ENCODE assay signal across 1 cellular context in genomic region chr9:94867281-94867841, GRCh38.
TF ChIP-seq lines count a peak whose summit lies in the region.

No MANE protein-coding gene starts in this region.

TF ChIP-seq in HepG2, 621 proteins besides CTCF, POLR2A, EP300 and RAD21 (continued from another document and continues in another):
- TF ChIP-seq RNF219 (CRISPR knock-in tag; IDR thresholded peaks at IDR 0.05): no peak
- no peak for TF ChIP-seq NFE2L1 (CRISPR knock-in tag; IDR thresholded peaks at IDR 0.05; ENCODE audit: borderline replicate concordance)
- TF ChIP-seq HNRNPL (IDR thresholded peaks at IDR 0.05; ENCODE audit: low read depth, low read length): no peak
- no peak for TF ChIP-seq ZNF256 (CRISPR knock-in tag; conservative IDR thresholded peaks at IDR 0.05)
- TF ChIP-seq CSRNP2 (CRISPR knock-in tag; conservative IDR thresholded peaks at IDR 0.05; ENCODE audit: low read depth): no peak
- peak; percentile 50; the same call in 1 of the 2 replicates for TF ChIP-seq MAFF (IDR thresholded peaks at IDR 0.05; ENCODE audit: low read depth, low read length)
- TF ChIP-seq ZBTB42 (CRISPR knock-in tag; IDR thresholded peaks at IDR 0.05): no peak
- peak; percentile 76 for TF ChIP-seq NR2C2 (CRISPR knock-in tag; IDR thresholded peaks at IDR 0.05; ENCODE audit: borderline replicate concordance)
- TF ChIP-seq ZNF773 (CRISPR knock-in tag; IDR thresholded peaks at IDR 0.05; ENCODE audit: borderline replicate concordance): no peak
- TF ChIP-seq ZNF3 (CRISPR knock-in tag; IDR thresholded peaks at IDR 0.05): no peak
- no peak for TF ChIP-seq ARNTL (CRISPR knock-in tag; IDR thresholded peaks at IDR 0.05)
- TF ChIP-seq ZNF629 (CRISPR knock-in tag; conservative IDR thresholded peaks at IDR 0.05): no peak
- TF ChIP-seq SOX5 (CRISPR knock-in tag; IDR thresholded peaks at IDR 0.05; ENCODE audit: borderline replicate concordance): peak; percentile 64; the same call in 1 of the 2 replicates
- TF ChIP-seq ZNF772 (CRISPR knock-in tag; IDR thresholded peaks at IDR 0.05): peak; percentile 64; the same call in 1 of the 2 replicates
- no peak for TF ChIP-seq MATR3 (CRISPR knock-in tag; IDR thresholded peaks at IDR 0.05)
- TF ChIP-seq THAP9 (CRISPR knock-in tag; IDR thresholded peaks at IDR 0.05; ENCODE audit: borderline replicate concordance): no peak
- no peak for TF ChIP-seq STAT5B (CRISPR knock-in tag; IDR thresholded peaks at IDR 0.05)
- TF ChIP-seq TP53 (CRISPR knock-in tag; conservative IDR thresholded peaks at IDR 0.05): no peak
- TF ChIP-seq SIX4 (CRISPR knock-in tag; IDR thresholded peaks at IDR 0.05): peak; percentile 73; the same call in 1 of the 2 replicates
- no peak for TF ChIP-seq SAFB2 (CRISPR knock-in tag; IDR thresholded peaks at IDR 0.05; ENCODE audit: borderline replicate concordance, low read depth)
- no peak for TF ChIP-seq ZFAT (CRISPR knock-in tag; conservative IDR thresholded peaks at IDR 0.05)
- TF ChIP-seq HIC2 (CRISPR knock-in tag; IDR thresholded peaks at IDR 0.05; ENCODE audit: low read depth): no peak
- TF ChIP-seq DR1 (CRISPR knock-in tag; IDR thresholded peaks at IDR 0.05): no peak
- TF ChIP-seq ZNF724P (CRISPR knock-in tag; IDR thresholded peaks at IDR 0.05; ENCODE audit: borderline replicate concordance): no peak
- no peak for TF ChIP-seq GABPB1 (CRISPR knock-in tag; IDR thresholded peaks at IDR 0.05)
- peak; percentile 35 for TF ChIP-seq CBX1 (IDR thresholded peaks at IDR 0.05; ENCODE audit: low read depth)
- no peak for TF ChIP-seq SRSF1 (optimal IDR thresholded peaks at IDR 0.05; ENCODE audit: low read depth, low read length)
- TF ChIP-seq PHF20 (CRISPR knock-in tag; IDR thresholded peaks at IDR 0.05): no peak
- TF ChIP-seq ZNF18 (CRISPR knock-in tag; IDR thresholded peaks at IDR 0.05; ENCODE audit: insufficient replicate concordance): peak; percentile 19
- no peak for TF ChIP-seq PLSCR1 (CRISPR knock-in tag; IDR thresholded peaks at IDR 0.05; ENCODE audit: borderline replicate concordance)
- TF ChIP-seq ELF1 (CRISPR knock-in tag; IDR thresholded peaks at IDR 0.05): no peak
- no peak for TF ChIP-seq ZNF350 (CRISPR knock-in tag; IDR thresholded peaks at IDR 0.05; ENCODE audit: borderline replicate concordance, low read depth)
- no peak for TF ChIP-seq MTF2 (CRISPR knock-in tag; IDR thresholded peaks at IDR 0.05; ENCODE audit: borderline replicate concordance)
- peak; percentile 78 for TF ChIP-seq HDAC2 (CRISPR knock-in tag; IDR thresholded peaks at IDR 0.05)
- TF ChIP-seq ZNF367 (CRISPR knock-in tag; IDR thresholded peaks at IDR 0.05; ENCODE audit: borderline replicate concordance): no peak
- peak; percentile 31; the same call in 1 of the 2 replicates for TF ChIP-seq ZNF609 (CRISPR knock-in tag; IDR thresholded peaks at IDR 0.05; ENCODE audit: borderline replicate concordance)
- TF ChIP-seq KLF11 (CRISPR knock-in tag; IDR thresholded peaks at IDR 0.05): 0 out of 2 replicates have a peak, but pooled peaks have one; percentile 35
- TF ChIP-seq ZNF878 (CRISPR knock-in tag; IDR thresholded peaks at IDR 0.05): peak; percentile 27; the same call in 1 of the 2 replicates
- no peak for TF ChIP-seq SMYD3 (CRISPR knock-in tag; IDR thresholded peaks at IDR 0.05)
- peak; percentile 63; the same call in 1 of the 2 replicates for TF ChIP-seq ZBTB20 (CRISPR knock-in tag; IDR thresholded peaks at IDR 0.05; ENCODE audit: borderline replicate concordance, low read depth)
- no peak for TF ChIP-seq ZNF564 (CRISPR knock-in tag; IDR thresholded peaks at IDR 0.05)
- TF ChIP-seq ZNF720 (CRISPR knock-in tag; IDR thresholded peaks at IDR 0.05): no peak
- TF ChIP-seq CCAR2 (optimal IDR thresholded peaks at IDR 0.05; ENCODE audit: low read depth, low read length): no peak
- TF ChIP-seq ZNF282 (IDR thresholded peaks at IDR 0.05; ENCODE audit: partially characterized antibody): no peak
- no peak for TF ChIP-seq E2F2 (CRISPR knock-in tag; IDR thresholded peaks at IDR 0.05; ENCODE audit: borderline replicate concordance)
